In the genomic region with DNA sequence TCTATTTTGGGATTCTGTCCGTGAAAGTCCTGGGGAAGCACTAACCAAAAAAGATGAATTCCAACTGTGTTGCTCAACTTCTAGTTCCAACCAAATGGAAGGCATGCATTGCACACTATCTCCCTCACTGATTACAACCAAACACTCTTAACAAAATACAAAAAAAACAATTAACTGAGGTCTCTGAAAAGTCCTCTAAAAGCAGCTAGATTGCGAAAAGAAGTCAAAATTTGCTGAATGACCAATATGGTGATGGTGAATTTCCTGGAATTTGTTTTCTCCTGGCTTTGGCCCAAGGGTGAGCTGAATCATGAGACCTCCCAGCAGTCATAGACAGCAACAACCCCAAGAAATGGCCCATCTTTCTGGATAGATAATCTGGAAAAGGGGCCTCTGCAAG, we compare ENCODE assay signal across 19 cellular contexts. TPM values are rescaled to one million over a fixed set of nuclear protein-coding genes. Genes with fewer than 3 reads are reported as not detected.
A peak's percentile ranks its signal among the peaks of the same experiment; 100 is the strongest.
DNase-seq lines count a peak whose midpoint lies in the region; ATAC-seq and TF ChIP-seq lines count a peak whose summit lies in the region.
"Had no signal": no experiment of that assay in that cellular context is flagged by ENCODE, and none has a peak within 500 bp of the region (broad histone marks: within the 10 kb centered on the region; RNA-seq: fewer than 3 reads in every experiment).

No MANE protein-coding gene starts in this region.

- TF ChIP-seq CTCF in AG09309 (IDR thresholded peaks at IDR 0.05; ENCODE audit: control insufficient read depth, insufficient read depth, low read depth, low read length, missing control alignments) = no peak
- TF ChIP-seq CTCF in RWPE2 (IDR thresholded peaks at IDR 0.05; ENCODE audit: poor library complexity, severe bottlenecking) = no peak
- TF ChIP-seq CTCF in fibroblast of the aortic adventitia (IDR thresholded peaks at IDR 0.05; ENCODE audit: insufficient read depth, low read length) = no peak
- TF ChIP-seq CTCF in osteoblast (IDR thresholded peaks at IDR 0.05; ENCODE audit: extremely low read depth, low read depth, low read length) = no peak
- no peak for TF ChIP-seq CTCF in right lobe of liver (IDR thresholded peaks at IDR 0.05)

- ATAC-seq in RWPE2 (ENCODE audit: low read depth) = no peak
- no peak for ATAC-seq in right lobe of liver
- ATAC-seq: A549 had no signal

- TF ChIP-seq POLR2A in right lobe of liver (IDR thresholded peaks at IDR 0.05) = no peak

- H3K4me2 ChIP-seq in osteoblast (ENCODE audit: insufficient read depth, low read length) = peak overlapping the region; percentile 20
- H3K4me2 ChIP-seq: A549 had no signal

- H3K4me1 ChIP-seq in RWPE2 (ENCODE audit: insufficient read depth, poor library complexity, severe bottlenecking) (no peaks in the 10 kb centered on the region), osteoblast (ENCODE audit: insufficient read depth, low read length) (peaks cover 36% of the 10 kb centered on the region), right lobe of liver (no peaks in the 10 kb centered on the region)

- DNase-seq in AG09309 (ENCODE audit: low read depth) (peak; percentile 34), RWPE2 (ENCODE audit: low spot score) (peak; percentile 1), fibroblast of the aortic adventitia (ENCODE audit: low read depth) (peak; percentile 86), osteoblast (ENCODE audit: insufficient read length, low spot score, missing footprints) (no peak), SW 1271 (lab: John Stamatoyannopoulos, UW) (no peak), NCI-H2227 (lab: John Stamatoyannopoulos, UW; ENCODE audit: unreplicated experiment) (no peak), NK-92 (lab: John Stamatoyannopoulos, UW; ENCODE audit: unreplicated experiment) (no peak), right lobe of liver (no peak)
- DNase-seq: activated naive CD4-positive, alpha-beta T cell treated with anti-CD3 and anti-CD28 coated beads, Interleukin-2, amount 50 U/mL, for 16 hours; CD8-positive, alpha-beta memory T cell; DND-41; esophagus squamous epithelium; H7; hippocampal formation; kidney; NCI-H1436 treated with DMSO at 0.1 percent for 48 hours had no signal

- intact Hi-C loops in right lobe of liver (cut with DNase I) = no loop called here

- H3K27me3 ChIP-seq in RWPE2 (ENCODE audit: insufficient read depth, poor library complexity, severe bottlenecking) (no peaks in the 10 kb centered on the region), osteoblast (ENCODE audit: insufficient read depth, low read length) (no peaks in the 10 kb centered on the region), right lobe of liver (no peaks in the 10 kb centered on the region)

- H3K27ac ChIP-seq in RWPE2 (ENCODE audit: poor library complexity, severe bottlenecking) (no peak overlapping the region), osteoblast (ENCODE audit: low read depth, low read length) (peak overlapping the region; percentile 34), right lobe of liver (no peak overlapping the region)
- H3K27ac ChIP-seq: A549 had no signal

- H4K20me1 ChIP-seq in osteoblast (ENCODE audit: insufficient read depth, low read length) = no peaks in the 10 kb centered on the region

- H3K79me2 ChIP-seq in osteoblast (ENCODE audit: insufficient read depth, low read length) = no peaks in the 10 kb centered on the region

- H3K4me3 ChIP-seq in AG09309 (ENCODE audit: control insufficient read depth, low read depth, low read length) (no peak overlapping the region), RWPE2 (ENCODE audit: severe bottlenecking) (no peak overlapping the region), fibroblast of the aortic adventitia (ENCODE audit: low read depth, low read length) (no peak overlapping the region), osteoblast (ENCODE audit: insufficient read depth, low read length) (no peak overlapping the region), right lobe of liver (no peak overlapping the region)
- H3K4me3 ChIP-seq: A549, esophagus squamous epithelium, skin epidermis had no signal

- H2AFZ ChIP-seq in osteoblast (ENCODE audit: low read length) = no peak overlapping the region

- 59% methylated on average over 2 of the region's 2 CpGs for WGBS in right lobe of liver (ENCODE audit: insufficient coverage, low coverage, low lambda C conversion rate, missing lambda C conversion rate)

- H3K36me3 ChIP-seq in RWPE2 (ENCODE audit: low read depth) = no peaks in the 10 kb centered on the region
- no peaks in the 10 kb centered on the region for H3K36me3 ChIP-seq in osteoblast (ENCODE audit: insufficient read depth, low read length)
- H3K36me3 ChIP-seq in right lobe of liver = no peaks in the 10 kb centered on the region
- H3K36me3 ChIP-seq: esophagus squamous epithelium had no signal

- H3K9me3 ChIP-seq in RWPE2 (ENCODE audit: severe bottlenecking) (no peaks in the 10 kb centered on the region), osteoblast (ENCODE audit: low read depth, low read length) (no peaks in the 10 kb centered on the region), right lobe of liver (no peaks in the 10 kb centered on the region)
- H3K9me3 ChIP-seq: A549, esophagus squamous epithelium had no signal

RNA-seq across cellular contexts. Expression of a gene that starts 28.3 kb away (rescaled TPM):
- total RNA-seq in fibroblast of the aortic adventitia (ENCODE audit: low replicate concordance) (0.98 and 3.1 TPM in 2 replicates), osteoblast (2.2 and 4.4 TPM in 2 replicates), right lobe of liver (not detected)
- total RNA-seq: CD8-positive, alpha-beta memory T cell; H7; HT1080 had no signal

RNA-seq across cellular contexts. Expression of a gene that starts 31.4 kb away (rescaled TPM):
- total RNA-seq in fibroblast of the aortic adventitia (ENCODE audit: low replicate concordance) (0.49 and 13.3 TPM in 2 replicates), osteoblast (0.59 and 1.1 TPM in 2 replicates), right lobe of liver (under 1 TPM; 0.18 to 0.81 (median 0.43) TPM)
- total RNA-seq: CD8-positive, alpha-beta memory T cell; HT1080 had no signal

Comparison
In these comparisons a context has a peak if more than half of its experiments do, and no peak if none do; other contexts are left out.
1. DNase-seq: peak in AG09309 (single experiment), RWPE2 (single experiment) and fibroblast of the aortic adventitia (single experiment); none in osteoblast (single experiment), SW 1271 (0 of 2), NCI-H2227 (single experiment), NK-92 (single experiment) and right lobe of liver (0 of 3).